ENCODE assay signal across 13 cellular contexts in the genomic region with DNA sequence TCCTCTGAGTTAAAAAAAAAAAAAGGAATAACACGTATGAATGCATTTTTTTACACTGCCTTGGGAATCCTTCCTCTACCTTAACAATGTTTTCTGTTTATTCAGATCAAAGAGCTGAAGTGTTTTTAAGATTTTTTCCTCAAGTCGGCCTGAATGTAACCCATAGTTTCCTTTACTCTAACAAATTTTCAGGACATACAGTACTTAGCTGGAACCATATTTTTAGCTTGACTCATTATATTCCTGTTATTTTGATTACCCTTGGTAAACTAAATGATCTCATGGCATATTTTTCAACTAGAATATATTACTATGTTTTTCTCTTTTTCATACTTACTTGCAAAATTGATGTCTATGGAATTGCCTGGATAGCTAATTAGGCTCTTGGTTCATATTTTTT.
"Had no signal": no experiment of that assay in that cellular context is flagged by ENCODE, and none has a peak within 500 bp of the region (broad histone marks: within the 10 kb centered on the region; RNA-seq: fewer than 3 reads in every experiment).

No MANE protein-coding gene starts in this region.

- H3K4me1 ChIP-seq: breast epithelium, parathyroid adenoma had no signal

- H3K27me3 ChIP-seq: breast epithelium, gastroesophageal sphincter had no signal

- ATAC-seq: activated CD8-positive, alpha-beta memory T cell treated with anti-CD3 and anti-CD28 coated beads, Interleukin-2, amount 10 ng/mL, durations not matched to agents 7 days and 5 days; gastroesophageal sphincter; left lobe of liver; stimulated activated effector memory CD8-positive, alpha-beta T cell treated with anti-CD3 and anti-CD28 coated beads, Interleukin-12 subunit alpha, Interleukin-12 subunit beta, amount 100 ng/mL, for 72 hours had no signal

- H3K79me2 ChIP-seq: parathyroid adenoma had no signal

- H3K36me3 ChIP-seq: breast epithelium, esophagus squamous epithelium, gastroesophageal sphincter had no signal

- H3K4me3 ChIP-seq: breast epithelium, esophagus squamous epithelium, gastroesophageal sphincter had no signal

- H3K9ac ChIP-seq: parathyroid adenoma had no signal

- H3K9me3 ChIP-seq: breast epithelium, esophagus squamous epithelium, gastroesophageal sphincter had no signal

- H3K27ac ChIP-seq: breast epithelium, esophagus squamous epithelium, gastroesophageal sphincter, parathyroid adenoma had no signal

- H2AFZ ChIP-seq: parathyroid adenoma had no signal

- DNase-seq: activated CD4-positive, alpha-beta T cell treated with anti-CD3 and anti-CD28 coated beads, Interleukin-2, amount 50 U/mL, for 48 hours; activated CD4-positive, CD25-positive, alpha-beta regulatory T cell treated with anti-CD3 and anti-CD28 coated beads, Interleukin-2, amount 50 U/mL, for 72 hours; activated CD8-positive, alpha-beta memory T cell treated with anti-CD3 and anti-CD28 coated beads, Interleukin-2, amount 10 ng/mL, durations not matched to agents 7 days and 5 days; activated T-cell treated with anti-CD3 and anti-CD28 coated beads, Interleukin-2, amount 50 U/mL, for 24 hours; amygdala; esophagus squamous epithelium; islet precursor cell; midbrain had no signal
